2 cellular contexts compared by ENCODE assay signal in the genomic region with DNA sequence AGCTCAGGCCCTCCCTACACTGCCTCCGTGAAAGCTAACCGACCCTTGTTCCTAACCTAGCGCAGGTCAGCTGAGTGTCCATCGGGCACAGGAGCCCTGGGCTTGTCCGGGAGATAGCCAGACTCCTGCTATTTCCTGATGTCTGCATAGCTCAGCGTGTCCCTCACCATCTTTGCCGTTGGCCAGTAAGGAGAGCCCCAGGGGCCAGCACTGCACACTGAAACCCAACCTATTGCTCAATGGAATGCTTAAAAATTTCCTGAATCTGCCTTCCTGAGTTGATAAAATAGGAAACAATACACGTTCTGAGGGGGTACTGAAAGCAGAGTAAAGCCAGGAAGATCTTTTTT.
TF ChIP-seq lines count a peak whose summit lies in the region.

No MANE protein-coding gene starts in this region.

TF ChIP-seq in HepG2, 621 proteins besides CTCF, POLR2A, EP300 and RAD21:
- TF ChIP-seq ZNF788 (CRISPR knock-in tag; IDR thresholded peaks at IDR 0.05; ENCODE audit: borderline replicate concordance) (no peak), DNMT1 (CRISPR knock-in tag; IDR thresholded peaks at IDR 0.05) (no peak), ZNF564 (CRISPR knock-in tag; IDR thresholded peaks at IDR 0.05) (no peak), SP140L (CRISPR knock-in tag; IDR thresholded peaks at IDR 0.05; ENCODE audit: borderline replicate concordance) (no peak), ZNF354B (CRISPR knock-in tag; IDR thresholded peaks at IDR 0.05) (no peak), ZNF556 (CRISPR knock-in tag; IDR thresholded peaks at IDR 0.05; ENCODE audit: borderline replicate concordance) (no peak), HCFC1 (IDR thresholded peaks at IDR 0.05; ENCODE audit: low read depth, low read length) (no peak), MBD4 (IDR thresholded peaks at IDR 0.05; ENCODE audit: borderline replicate concordance, low read length) (no peak), SP4 (CRISPR knock-in tag; IDR thresholded peaks at IDR 0.05) (no peak)
- TF ChIP-seq, protein P1, sequence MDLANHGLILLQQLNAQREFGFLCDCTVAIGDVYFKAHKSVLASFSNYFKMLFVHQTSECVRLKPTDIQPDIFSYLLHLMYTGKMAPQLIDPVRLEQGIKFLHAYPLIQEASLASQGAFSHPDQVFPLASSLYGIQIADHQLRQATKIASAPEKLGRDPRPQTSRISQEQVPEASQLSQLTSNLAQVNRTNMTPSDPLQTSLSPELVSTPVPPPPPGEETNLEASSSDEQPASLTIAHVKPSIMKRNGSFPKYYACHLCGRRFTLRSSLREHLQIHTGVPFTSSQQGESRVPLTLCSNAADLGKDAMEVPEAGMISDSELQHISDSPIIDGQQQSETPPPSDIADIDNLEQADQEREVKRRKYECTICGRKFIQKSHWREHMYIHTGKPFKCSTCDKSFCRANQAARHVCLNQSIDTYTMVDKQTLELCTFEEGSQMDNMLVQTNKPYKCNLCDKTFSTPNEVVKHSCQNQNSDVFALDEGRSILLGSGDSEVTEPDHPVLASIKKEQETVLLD (CRISPR knock-in tag; IDR thresholded peaks at IDR 0.05; ENCODE audit: low read depth), result no peak
- TF ChIP-seq, protein P2, sequence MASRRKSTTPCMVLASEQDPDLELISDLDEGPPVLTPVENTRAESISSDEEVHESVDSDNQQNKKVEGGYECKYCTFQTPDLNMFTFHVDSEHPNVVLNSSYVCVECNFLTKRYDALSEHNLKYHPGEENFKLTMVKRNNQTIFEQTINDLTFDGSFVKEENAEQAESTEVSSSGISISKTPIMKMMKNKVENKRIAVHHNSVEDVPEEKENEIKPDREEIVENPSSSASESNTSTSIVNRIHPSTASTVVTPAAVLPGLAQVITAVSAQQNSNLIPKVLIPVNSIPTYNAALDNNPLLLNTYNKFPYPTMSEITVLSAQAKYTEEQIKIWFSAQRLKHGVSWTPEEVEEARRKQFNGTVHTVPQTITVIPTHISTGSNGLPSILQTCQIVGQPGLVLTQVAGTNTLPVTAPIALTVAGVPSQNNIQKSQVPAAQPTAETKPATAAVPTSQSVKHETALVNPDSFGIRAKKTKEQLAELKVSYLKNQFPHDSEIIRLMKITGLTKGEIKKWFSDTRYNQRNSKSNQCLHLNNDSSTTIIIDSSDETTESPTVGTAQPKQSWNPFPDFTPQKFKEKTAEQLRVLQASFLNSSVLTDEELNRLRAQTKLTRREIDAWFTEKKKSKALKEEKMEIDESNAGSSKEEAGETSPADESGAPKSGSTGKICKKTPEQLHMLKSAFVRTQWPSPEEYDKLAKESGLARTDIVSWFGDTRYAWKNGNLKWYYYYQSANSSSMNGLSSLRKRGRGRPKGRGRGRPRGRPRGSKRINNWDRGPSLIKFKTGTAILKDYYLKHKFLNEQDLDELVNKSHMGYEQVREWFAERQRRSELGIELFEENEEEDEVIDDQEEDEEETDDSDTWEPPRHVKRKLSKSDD (CRISPR knock-in tag; IDR thresholded peaks at IDR 0.05; ENCODE audit: low read depth), result no peak
- TF ChIP-seq, protein P3, sequence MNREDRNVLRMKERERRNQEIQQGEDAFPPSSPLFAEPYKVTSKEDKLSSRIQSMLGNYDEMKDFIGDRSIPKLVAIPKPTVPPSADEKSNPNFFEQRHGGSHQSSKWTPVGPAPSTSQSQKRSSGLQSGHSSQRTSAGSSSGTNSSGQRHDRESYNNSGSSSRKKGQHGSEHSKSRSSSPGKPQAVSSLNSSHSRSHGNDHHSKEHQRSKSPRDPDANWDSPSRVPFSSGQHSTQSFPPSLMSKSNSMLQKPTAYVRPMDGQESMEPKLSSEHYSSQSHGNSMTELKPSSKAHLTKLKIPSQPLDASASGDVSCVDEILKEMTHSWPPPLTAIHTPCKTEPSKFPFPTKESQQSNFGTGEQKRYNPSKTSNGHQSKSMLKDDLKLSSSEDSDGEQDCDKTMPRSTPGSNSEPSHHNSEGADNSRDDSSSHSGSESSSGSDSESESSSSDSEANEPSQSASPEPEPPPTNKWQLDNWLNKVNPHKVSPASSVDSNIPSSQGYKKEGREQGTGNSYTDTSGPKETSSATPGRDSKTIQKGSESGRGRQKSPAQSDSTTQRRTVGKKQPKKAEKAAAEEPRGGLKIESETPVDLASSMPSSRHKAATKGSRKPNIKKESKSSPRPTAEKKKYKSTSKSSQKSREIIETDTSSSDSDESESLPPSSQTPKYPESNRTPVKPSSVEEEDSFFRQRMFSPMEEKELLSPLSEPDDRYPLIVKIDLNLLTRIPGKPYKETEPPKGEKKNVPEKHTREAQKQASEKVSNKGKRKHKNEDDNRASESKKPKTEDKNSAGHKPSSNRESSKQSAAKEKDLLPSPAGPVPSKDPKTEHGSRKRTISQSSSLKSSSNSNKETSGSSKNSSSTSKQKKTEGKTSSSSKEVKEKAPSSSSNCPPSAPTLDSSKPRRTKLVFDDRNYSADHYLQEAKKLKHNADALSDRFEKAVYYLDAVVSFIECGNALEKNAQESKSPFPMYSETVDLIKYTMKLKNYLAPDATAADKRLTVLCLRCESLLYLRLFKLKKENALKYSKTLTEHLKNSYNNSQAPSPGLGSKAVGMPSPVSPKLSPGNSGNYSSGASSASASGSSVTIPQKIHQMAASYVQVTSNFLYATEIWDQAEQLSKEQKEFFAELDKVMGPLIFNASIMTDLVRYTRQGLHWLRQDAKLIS (CRISPR knock-in tag; IDR thresholded peaks at IDR 0.05), result no peak
- TF ChIP-seq, protein P4, sequence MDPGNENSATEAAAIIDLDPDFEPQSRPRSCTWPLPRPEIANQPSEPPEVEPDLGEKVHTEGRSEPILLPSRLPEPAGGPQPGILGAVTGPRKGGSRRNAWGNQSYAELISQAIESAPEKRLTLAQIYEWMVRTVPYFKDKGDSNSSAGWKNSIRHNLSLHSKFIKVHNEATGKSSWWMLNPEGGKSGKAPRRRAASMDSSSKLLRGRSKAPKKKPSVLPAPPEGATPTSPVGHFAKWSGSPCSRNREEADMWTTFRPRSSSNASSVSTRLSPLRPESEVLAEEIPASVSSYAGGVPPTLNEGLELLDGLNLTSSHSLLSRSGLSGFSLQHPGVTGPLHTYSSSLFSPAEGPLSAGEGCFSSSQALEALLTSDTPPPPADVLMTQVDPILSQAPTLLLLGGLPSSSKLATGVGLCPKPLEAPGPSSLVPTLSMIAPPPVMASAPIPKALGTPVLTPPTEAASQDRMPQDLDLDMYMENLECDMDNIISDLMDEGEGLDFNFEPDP (CRISPR knock-in tag; conservative IDR thresholded peaks at IDR 0.05), result no peak
- TF ChIP-seq, protein P5, sequence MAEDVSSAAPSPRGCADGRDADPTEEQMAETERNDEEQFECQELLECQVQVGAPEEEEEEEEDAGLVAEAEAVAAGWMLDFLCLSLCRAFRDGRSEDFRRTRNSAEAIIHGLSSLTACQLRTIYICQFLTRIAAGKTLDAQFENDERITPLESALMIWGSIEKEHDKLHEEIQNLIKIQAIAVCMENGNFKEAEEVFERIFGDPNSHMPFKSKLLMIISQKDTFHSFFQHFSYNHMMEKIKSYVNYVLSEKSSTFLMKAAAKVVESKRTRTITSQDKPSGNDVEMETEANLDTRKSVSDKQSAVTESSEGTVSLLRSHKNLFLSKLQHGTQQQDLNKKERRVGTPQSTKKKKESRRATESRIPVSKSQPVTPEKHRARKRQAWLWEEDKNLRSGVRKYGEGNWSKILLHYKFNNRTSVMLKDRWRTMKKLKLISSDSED (CRISPR knock-in tag; IDR thresholded peaks at IDR 0.05), result no peak

TF ChIP-seq in HEK293T, 16 proteins besides CTCF, POLR2A, EP300 and RAD21:
- no peak for TF ChIP-seq LEF1 (IDR thresholded peaks at IDR 0.05; ENCODE audit: borderline replicate concordance)
- no peak for TF ChIP-seq SP1 (IDR thresholded peaks at IDR 0.05)
- no peak for TF ChIP-seq FOXA1 (IDR thresholded peaks at IDR 0.05)
- TF ChIP-seq SUZ12 (IDR thresholded peaks at IDR 0.05), result no peak
- TF ChIP-seq L3MBTL2 (conservative IDR thresholded peaks at IDR 0.05), result no peak
- no peak for TF ChIP-seq FOXK2 (IDR thresholded peaks at IDR 0.05)
- TF ChIP-seq NFRKB (IDR thresholded peaks at IDR 0.05), result no peak
- no peak for TF ChIP-seq ARNT (IDR thresholded peaks at IDR 0.05)
- no peak for TF ChIP-seq HDGF (IDR thresholded peaks at IDR 0.05; ENCODE audit: borderline replicate concordance)
- no peak for TF ChIP-seq FOXM1 (IDR thresholded peaks at IDR 0.05; ENCODE audit: borderline replicate concordance)
- no peak for TF ChIP-seq CTBP1 (IDR thresholded peaks at IDR 0.05; ENCODE audit: borderline replicate concordance)
- TF ChIP-seq, protein P6, sequence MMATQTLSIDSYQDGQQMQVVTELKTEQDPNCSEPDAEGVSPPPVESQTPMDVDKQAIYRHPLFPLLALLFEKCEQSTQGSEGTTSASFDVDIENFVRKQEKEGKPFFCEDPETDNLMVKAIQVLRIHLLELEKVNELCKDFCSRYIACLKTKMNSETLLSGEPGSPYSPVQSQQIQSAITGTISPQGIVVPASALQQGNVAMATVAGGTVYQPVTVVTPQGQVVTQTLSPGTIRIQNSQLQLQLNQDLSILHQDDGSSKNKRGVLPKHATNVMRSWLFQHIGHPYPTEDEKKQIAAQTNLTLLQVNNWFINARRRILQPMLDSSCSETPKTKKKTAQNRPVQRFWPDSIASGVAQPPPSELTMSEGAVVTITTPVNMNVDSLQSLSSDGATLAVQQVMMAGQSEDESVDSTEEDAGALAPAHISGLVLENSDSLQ (IDR thresholded peaks at IDR 0.05), result no peak
- no peak for TF ChIP-seq TARDBP (IDR thresholded peaks at IDR 0.05)
- no peak for TF ChIP-seq ELF4 (IDR thresholded peaks at IDR 0.05)
- no peak for TF ChIP-seq BHLHE40 (IDR thresholded peaks at IDR 0.05; ENCODE audit: borderline replicate concordance)
- TF ChIP-seq ZNF384 (IDR thresholded peaks at IDR 0.05), result no peak
